In genomic region chr6:138648127-138648526, GRCh38 we compare ENCODE assay signal across 21 cellular contexts.
"Had no signal": no experiment of that assay in that cellular context is flagged by ENCODE, and none has a peak within 500 bp of the region (broad histone marks: within the 10 kb centered on the region; RNA-seq: fewer than 3 reads in every experiment).

No MANE protein-coding gene starts in this region.

- H3K9ac ChIP-seq: SK-N-SH had no signal

- H3K9me3 ChIP-seq: SK-N-SH had no signal

- H3K4me2 ChIP-seq: SK-N-SH had no signal

- ATAC-seq: Panc1, PC-3 had no signal

- DNase-seq: IMR-90, Karpas-422, KG1, MM.1S, NCI-H1092 treated with DMSO at 0.1 percent for 48 hours, NCI-H1436, NCI-H187, NCI-H2029, NCI-H2081 treated with DMSO at 0.1 percent for 48 hours, NCI-H2171, NCI-H226, NCI-H446, NCI-H510A, NCI-H524 treated with DMSO at 0.1 percent for 48 hours, NCI-H69, NCI-H774, PC-3, SHP77, SK-N-SH, SW 1271 had no signal
